8 cellular contexts compared by ENCODE assay signal in the genomic region with DNA sequence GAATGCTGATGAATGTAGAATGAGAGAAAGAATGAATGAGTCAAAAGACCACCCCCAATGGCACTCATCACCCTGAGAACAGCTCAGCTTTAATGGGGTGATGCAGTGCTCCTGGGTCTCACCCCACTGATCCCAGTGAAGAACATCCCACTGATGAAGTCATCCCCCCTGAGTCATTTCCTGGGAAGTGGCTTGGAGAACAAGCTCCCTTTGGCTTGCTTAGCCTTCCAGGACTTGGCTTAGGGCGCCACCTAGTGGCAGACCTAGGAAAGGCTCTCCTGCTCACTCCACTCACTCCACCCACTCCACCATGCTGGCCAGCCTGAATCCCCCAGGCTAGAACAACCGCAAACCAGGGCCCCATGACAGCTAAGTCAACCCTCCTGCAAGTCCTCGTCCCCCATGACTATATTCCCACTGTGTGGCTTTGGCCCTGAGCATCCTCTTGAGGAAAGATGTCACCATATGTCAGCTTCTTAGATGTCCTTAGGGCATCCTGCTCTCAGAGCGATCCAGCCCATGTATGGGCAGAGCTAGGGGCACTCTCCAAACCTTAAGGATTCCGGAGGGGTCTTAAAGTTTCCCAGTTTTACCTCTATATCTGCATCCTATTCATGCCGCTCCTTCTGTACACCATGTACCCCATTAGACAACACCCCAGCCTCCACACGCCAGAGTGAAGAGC. TPM values are rescaled to one million over a fixed set of nuclear protein-coding genes. Genes with fewer than 3 reads are reported as not detected.
DNase-seq lines count a peak whose midpoint lies in the region; ATAC-seq and TF ChIP-seq lines count a peak whose summit lies in the region.

No MANE protein-coding gene starts in this region.

- peak; percentile 91 for TF ChIP-seq CTCF in endothelial cell (IDR thresholded peaks at IDR 0.05; ENCODE audit: unreplicated experiment)

- no peaks in the 10 kb centered on the region for H3K36me3 Mint-ChIP-seq in endothelial cell (ENCODE audit: low read depth, unreplicated experiment)

- H3K36me3 ChIP-seq in HUES48 (ENCODE audit: control insufficient read depth, insufficient read depth, low read length) = no peaks in the 10 kb centered on the region

- H3K4me1 ChIP-seq in HUES48 (ENCODE audit: control insufficient read depth, insufficient read depth, low read length) = no peaks in the 10 kb centered on the region

- no peaks in the 10 kb centered on the region for H3K27me3 ChIP-seq in HUES48 (ENCODE audit: control insufficient read depth, insufficient read depth, low read length)

- ATAC-seq in HG02852 (IDR thresholded peaks at IDR 0.05; ENCODE audit: unreplicated experiment) = no peak

- H3K27ac Mint-ChIP-seq in endothelial cell (ENCODE audit: unreplicated experiment) = no peak overlapping the region

- DNase-seq in GM03348 (ENCODE audit: low spot score) (peak; percentile 94), NOMO-1 treated with DMSO at 0.1 percent for 48 hours (lab: John Stamatoyannopoulos, UW; ENCODE audit: unreplicated experiment) (peak; percentile 66), endothelial cell (ENCODE audit: low spot score) (peak; percentile 95), midbrain (lab: John Stamatoyannopoulos, UW) (peak; percentile 85)
- DNase-seq in activated CD8-positive, alpha-beta memory T cell treated with anti-CD3 and anti-CD28 coated beads for 4 hours (ENCODE audit: low read depth in 2 of 2) = peak; percentile 57 to 71
- DNase-seq in stimulated activated CD8-positive, alpha-beta memory T cell treated with anti-CD3 and anti-CD28 coated beads, Interleukin-4, amount 100 ng/mL, for 24 hours (ENCODE audit: low read depth) = peak; percentile 80

- no peak overlapping the region for H3K4me3 ChIP-seq in HUES48 (ENCODE audit: low read depth, low read length)

- no peaks in the 10 kb centered on the region for H3K9me3 ChIP-seq in HUES48 (ENCODE audit: control insufficient read depth, insufficient read depth, low read length)

- H3K27me3 Mint-ChIP-seq in endothelial cell (ENCODE audit: unreplicated experiment) = peaks cover 9% of the 10 kb centered on the region

- H3K4me3 Mint-ChIP-seq in endothelial cell (ENCODE audit: unreplicated experiment) = no peak overlapping the region

- H3K27ac ChIP-seq in HUES48 (ENCODE audit: low read depth, low read length) = peak overlapping the region; percentile 63

- H3K9ac ChIP-seq in HUES48 (ENCODE audit: low read depth, low read length) = no peak overlapping the region

- no peaks in the 10 kb centered on the region for H3K9me3 Mint-ChIP-seq in endothelial cell (ENCODE audit: unreplicated experiment)

- H3K4me1 Mint-ChIP-seq in endothelial cell (ENCODE audit: unreplicated experiment) = peaks cover 22% of the 10 kb centered on the region

RNA-seq across cellular contexts. Expression of a gene that starts 17.8 kb away (rescaled TPM):
- 1.8 TPM for total RNA-seq in endothelial cell (ENCODE audit: unreplicated experiment)

RNA-seq across cellular contexts. Expression of a gene that starts 39.2 kb away (rescaled TPM):
- total RNA-seq in endothelial cell (ENCODE audit: unreplicated experiment) = 0.82 TPM
